Comparison of ENCODE assay signal across 1 cellular context in genomic region chr1:165862448-165862847, GRCh38.
TF ChIP-seq lines count a peak whose summit lies in the region.

No MANE protein-coding gene starts in this region.

TF ChIP-seq in K562, 482 proteins besides CTCF, POLR2A, EP300 and RAD21 (continued from another document):
- TF ChIP-seq HMG20B (CRISPR knock-in tag; IDR thresholded peaks at IDR 0.05): no peak
- TF ChIP-seq ELK3 (CRISPR knock-in tag; IDR thresholded peaks at IDR 0.05): no peak
- no peak for TF ChIP-seq ZBTB11 (CRISPR knock-in tag; IDR thresholded peaks at IDR 0.05)
- no peak for TF ChIP-seq ZNF217 (CRISPR knock-in tag; IDR thresholded peaks at IDR 0.05)
- no peak for TF ChIP-seq ATF2 (CRISPR knock-in tag; IDR thresholded peaks at IDR 0.05)
- no peak for TF ChIP-seq MBD1 (CRISPR knock-in tag; IDR thresholded peaks at IDR 0.05)
- TF ChIP-seq SFPQ (IDR thresholded peaks at IDR 0.05; ENCODE audit: low read depth, low read length): no peak
- TF ChIP-seq SIRT6 (IDR thresholded peaks at IDR 0.05; ENCODE audit: low read depth, low read length): no peak
- TF ChIP-seq NBN (IDR thresholded peaks at IDR 0.05; ENCODE audit: low read depth): no peak
- no peak for TF ChIP-seq ZKSCAN8 (CRISPR knock-in tag; IDR thresholded peaks at IDR 0.05)
TF ChIP-seq in K562: peak in this region for 0.
